8 cellular contexts compared by ENCODE assay signal in the genomic region with DNA sequence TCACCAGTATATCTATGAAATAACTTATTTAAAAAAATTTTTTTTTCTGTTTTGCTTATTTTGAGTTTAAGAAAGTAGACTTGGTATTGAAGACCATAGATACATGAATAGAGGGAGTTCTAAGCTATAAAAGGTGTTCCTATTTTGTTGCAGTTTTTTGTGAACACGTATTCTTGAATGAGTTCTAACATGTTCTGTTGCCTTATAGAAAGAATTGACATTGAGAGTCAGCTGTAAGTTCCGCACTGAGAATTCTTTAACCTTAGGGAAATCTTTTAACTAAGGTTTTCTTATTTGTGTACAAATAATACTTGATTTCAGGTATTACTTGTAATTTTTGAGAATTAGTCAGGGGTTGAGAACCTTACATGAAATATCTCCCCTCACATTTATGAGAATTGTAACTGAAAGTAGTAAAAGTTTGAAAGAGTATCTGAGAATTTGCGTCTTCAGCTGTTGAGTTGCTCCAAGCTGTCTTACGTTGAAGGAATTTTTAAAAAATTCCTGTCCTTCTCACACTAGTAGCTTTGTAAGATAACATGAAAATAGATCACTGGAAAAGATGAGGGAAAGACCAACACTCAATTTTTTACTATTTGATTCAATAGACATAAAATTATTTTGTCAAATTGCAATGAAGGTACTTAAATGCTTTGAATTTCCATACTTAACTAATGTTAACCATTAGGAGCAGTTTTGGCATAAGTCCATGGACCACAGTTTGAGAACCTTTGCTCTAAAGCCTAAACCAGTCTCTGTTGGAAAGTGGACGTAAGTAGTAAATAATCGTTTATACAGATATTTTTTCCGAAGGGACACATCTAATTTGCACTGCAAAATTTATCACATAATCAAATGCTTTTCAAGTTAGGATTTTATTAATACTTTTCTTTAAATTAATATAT. TPM values are rescaled to one million over a fixed set of nuclear protein-coding genes. Genes with fewer than 3 reads are reported as not detected.
DNase-seq lines count a peak whose midpoint lies in the region; ATAC-seq and TF ChIP-seq lines count a peak whose summit lies in the region.

No MANE protein-coding gene starts in this region.

- in situ Hi-C loops in HAP-1 (cut with MboI; ENCODE audit: low sequenced_read_pairs) = no loop called here

- no peaks in the 10 kb centered on the region for H3K9me3 Mint-ChIP-seq in activated naive CD8-positive, alpha-beta T cell treated with anti-CD3 and anti-CD28 coated beads, Interleukin-2, amount 50 U/mL, for 24 hours

- no peak for ATAC-seq in activated naive CD8-positive, alpha-beta T cell treated with anti-CD3 and anti-CD28 coated beads, Interleukin-2, amount 50 U/mL, for 24 hours
- ATAC-seq in GM21825 (IDR thresholded peaks at IDR 0.05; ENCODE audit: unreplicated experiment) = no peak

- H3K27ac ChIP-seq in AG04450 (ENCODE audit: low read depth, low read length) = no peak overlapping the region

- H3K4me3 ChIP-seq in AG04450 (ENCODE audit: low read depth, low read length) (peak overlapping the region; percentile 84), HAP-1 (peak overlapping the region; percentile 83), kidney epithelial cell (ENCODE audit: low read depth, low read length) (peak overlapping the region; percentile 16)

- H3K27ac Mint-ChIP-seq in activated naive CD8-positive, alpha-beta T cell treated with anti-CD3 and anti-CD28 coated beads, Interleukin-2, amount 50 U/mL, for 24 hours = peak overlapping the region; percentile 5

- no peaks in the 10 kb centered on the region for H3K9me3 ChIP-seq in AG04450 (ENCODE audit: control insufficient read depth, insufficient read depth, low read length)
- no peaks in the 10 kb centered on the region for H3K9me3 ChIP-seq in HAP-1

- peaks cover 49% of the 10 kb centered on the region for H3K4me1 Mint-ChIP-seq in activated naive CD8-positive, alpha-beta T cell treated with anti-CD3 and anti-CD28 coated beads, Interleukin-2, amount 50 U/mL, for 24 hours

- H3K36me3 Mint-ChIP-seq in activated naive CD8-positive, alpha-beta T cell treated with anti-CD3 and anti-CD28 coated beads, Interleukin-2, amount 50 U/mL, for 24 hours (ENCODE audit: low read depth) = peaks cover 46% of the 10 kb centered on the region

- TF ChIP-seq CTCF in AG04450 (IDR thresholded peaks at IDR 0.05; ENCODE audit: low read depth, low read length) (no peak), kidney epithelial cell (IDR thresholded peaks at IDR 0.05; ENCODE audit: insufficient read depth, low read length, poor library complexity, severe bottlenecking) (no peak), GM10248 (IDR thresholded peaks at IDR 0.05; ENCODE audit: control extremely low read depth, extremely low read depth, low read depth, missing control alignments) (no peak)

- CTCF ChIA-PET in AG04450 (lab: Charles Lee) (interaction anchor here (2.3 kb wide), 1 partner anchor 45 kb away, joined by 12 read pairs; no protein-coding TSS in a partner anchor), GM10248 (lab: Yijun Ruan, JAX) (interaction anchor here (1.0 to 1.1 kb wide), 2 partner anchors 33 to 45 kb away, joined by 3 read pairs; no protein-coding TSS in a partner anchor)

- POLR2A ChIA-PET in AG04450 (lab: Yijun Ruan, JAX) = interaction anchor here (0.6 kb wide), 1 partner anchor 141 kb away, joined by 4 read pairs; no protein-coding TSS in a partner anchor
- POLR2A ChIA-PET in GM10248 (lab: Yijun Ruan, JAX) = interaction anchor here (0.6 kb wide), 1 partner anchor 177 kb away, joined by 3 read pairs; no protein-coding TSS in a partner anchor

- H3K27me3 Mint-ChIP-seq in activated naive CD8-positive, alpha-beta T cell treated with anti-CD3 and anti-CD28 coated beads, Interleukin-2, amount 50 U/mL, for 24 hours = no peaks in the 10 kb centered on the region

- H3K4me1 ChIP-seq in HAP-1 = peaks cover 38% of the 10 kb centered on the region

- H3K4me3 Mint-ChIP-seq in activated naive CD8-positive, alpha-beta T cell treated with anti-CD3 and anti-CD28 coated beads, Interleukin-2, amount 50 U/mL, for 24 hours = peak overlapping the region; percentile 97

- no peaks in the 10 kb centered on the region for H3K27me3 ChIP-seq in AG04450 (ENCODE audit: control insufficient read depth, insufficient read depth, low read length)
- H3K27me3 ChIP-seq in HAP-1 (ENCODE audit: low read depth) = no peaks in the 10 kb centered on the region
- no peaks in the 10 kb centered on the region for H3K27me3 ChIP-seq in kidney epithelial cell (ENCODE audit: control insufficient read depth, insufficient read depth, low read length)

- peaks cover 14% of the 10 kb centered on the region for H3K36me3 ChIP-seq in HAP-1 (replicated peaks)
- H3K36me3 ChIP-seq in kidney epithelial cell (ENCODE audit: control insufficient read depth, insufficient read depth, low read length) = no peaks in the 10 kb centered on the region

- no peak for DNase-seq in AG04450 (ENCODE audit: low read depth, low spot score)
- no peak for DNase-seq in HAP-1 (ENCODE audit: low spot score in 2 of 2)
- DNase-seq in activated naive CD8-positive, alpha-beta T cell treated with anti-CD3 and anti-CD28 coated beads, Interleukin-2, amount 50 U/mL, for 24 hours = no peak
- no peak for DNase-seq in kidney epithelial cell (ENCODE audit: low read depth)
- no peak for DNase-seq in cortex of kidney (lab: John Stamatoyannopoulos, UW)
- DNase-seq in GM10248 (ENCODE audit: extremely low spot score) = no peak
- no peak for DNase-seq in SKM-1 (lab: John Stamatoyannopoulos, UW; ENCODE audit: unreplicated experiment)

RNA-seq across cellular contexts. Expression of gene DR1, which starts 3.8 kb away (rescaled TPM):
- 36.1 and 44.9 TPM in 2 replicates for polyA plus RNA-seq in AG04450 (2011; rRNA removed)
- 32.4 and 35.8 TPM in 2 replicates for polyA minus RNA-seq in AG04450 (2011; rRNA and poly(A)+ RNA removed)
- total RNA-seq in kidney epithelial cell = 45.1 and 52.1 TPM in 2 replicates

Comparison
In these comparisons a context has a peak if more than half of its experiments do, and no peak if none do; other contexts are left out.
1. H3K4me3 ChIP-seq: peak in every context shown above with its lines; median percentile 84 in AG04450; 83 in HAP-1; 16 in kidney epithelial cell.